Comparison of ENCODE assay signal across 8 cellular contexts in genomic region chr4:77044458-77045124, GRCh38. TPM values are rescaled to one million over a fixed set of nuclear protein-coding genes. Genes with fewer than 3 reads are reported as not detected.
DNase-seq lines count a peak whose midpoint lies in the region; ATAC-seq and TF ChIP-seq lines count a peak whose summit lies in the region.

No MANE protein-coding gene starts in this region.

- intact Hi-C loops in Right ventricle myocardium inferior (cut with DNase I) (loop anchor here (2.0 kb wide), 1 partner anchor 534 kb away; no protein-coding TSS in a partner anchor), left ventricle myocardium superior (cut with micrococcal nuclease) (no loop called here)

- ATAC-seq in Right ventricle myocardium inferior = peak; percentile 24
- no peak for ATAC-seq in left ventricle myocardium superior
- no peak for ATAC-seq in HG03439 (IDR thresholded peaks at IDR 0.05; ENCODE audit: unreplicated experiment)

- TF ChIP-seq CTCF in chondrocyte (IDR thresholded peaks at IDR 0.05) = peak; percentile 83

- no peak overlapping the region for H3K27ac ChIP-seq in effector memory CD4-positive, alpha-beta T cell (ENCODE audit: insufficient read depth, low read length, poor library complexity, severe bottlenecking)

- no peaks in the 10 kb centered on the region for H3K4me1 ChIP-seq in effector memory CD4-positive, alpha-beta T cell (ENCODE audit: control insufficient read depth, insufficient read depth, low read length, poor library complexity, severe bottlenecking)

- H3K27me3 Mint-ChIP-seq in chondrocyte (ENCODE audit: low read depth) = no peaks in the 10 kb centered on the region

- peaks cover 37% of the 10 kb centered on the region for H3K36me3 Mint-ChIP-seq in chondrocyte (ENCODE audit: low read depth)

- no peaks in the 10 kb centered on the region for H3K27me3 ChIP-seq in effector memory CD4-positive, alpha-beta T cell (replicated peaks; ENCODE audit: control insufficient read depth, insufficient read depth, low read length, poor library complexity, severe bottlenecking)

- no peak overlapping the region for H3K4me3 Mint-ChIP-seq in chondrocyte (ENCODE audit: unreplicated experiment)

- no peak overlapping the region for H3K4me3 ChIP-seq in effector memory CD4-positive, alpha-beta T cell (ENCODE audit: insufficient read depth, low read depth, low read length, poor library complexity, severe bottlenecking)

- peaks cover 69% of the 10 kb centered on the region for H3K4me1 Mint-ChIP-seq in chondrocyte (ENCODE audit: low read depth)

- no peaks in the 10 kb centered on the region for H3K9me3 Mint-ChIP-seq in chondrocyte (ENCODE audit: low read depth)

- peaks cover 13% of the 10 kb centered on the region for H3K36me3 ChIP-seq in effector memory CD4-positive, alpha-beta T cell (ENCODE audit: control insufficient read depth, insufficient read depth, low read length)

- H3K27ac Mint-ChIP-seq in chondrocyte (ENCODE audit: unreplicated experiment) = peak overlapping the region; percentile 89

- no peak for DNase-seq in Right ventricle myocardium inferior (ENCODE audit: missing footprints)
- no peak for DNase-seq in left ventricle myocardium superior
- DNase-seq in NCI-H774 (lab: John Stamatoyannopoulos, UW) = peak; percentile 20
- DNase-seq in chondrocyte (ENCODE audit: low spot score) = no peak
- DNase-seq in midbrain (lab: John Stamatoyannopoulos, UW) = peak; percentile 36
- DNase-seq in effector memory CD4-positive, alpha-beta T cell = no peak
- DNase-seq in activated CD4-positive, CD25-positive, alpha-beta regulatory T cell treated with anti-CD3 and anti-CD28 coated beads, Interleukin-2, amount 50 U/mL, for 72 hours = no peak

- H3K9me3 ChIP-seq in effector memory CD4-positive, alpha-beta T cell (ENCODE audit: control insufficient read depth, low read length) = no peaks in the 10 kb centered on the region

RNA-seq across cellular contexts. Expression of gene CCNI, which starts 31.2 kb away (rescaled TPM):
- total RNA-seq in Right ventricle myocardium inferior = 251 TPM
- 294 TPM for total RNA-seq in left ventricle myocardium superior
- total RNA-seq in chondrocyte = 219 to 224 TPM (median 220 TPM) in 3 replicates

Comparison
In these comparisons a context has a peak if more than half of its experiments do, and no peak if none do; other contexts are left out.
1. DNase-seq: peak in NCI-H774 (single experiment) and midbrain (single experiment); none in Right ventricle myocardium inferior (single experiment), left ventricle myocardium superior (single experiment), chondrocyte (single experiment), effector memory CD4-positive, alpha-beta T cell (0 of 3) and activated CD4-positive, CD25-positive, alpha-beta regulatory T cell treated with anti-CD3 and anti-CD28 coated beads, Interleukin-2, amount 50 U/mL, for 72 hours (single experiment).